Comparison of ENCODE assay signal across 1 cellular context in genomic region chr20:62816031-62816878, GRCh38.
TF ChIP-seq lines count a peak whose summit lies in the region.

No MANE protein-coding gene starts in this region.

TF ChIP-seq in IMR-90, 13 proteins besides CTCF, POLR2A, EP300 and RAD21:
- TF ChIP-seq BHLHE40 (IDR thresholded peaks at IDR 0.05; ENCODE audit: low read depth, low read length) (no peak), USF2 (IDR thresholded peaks at IDR 0.05; ENCODE audit: low read depth, low read length) (no peak), MAZ (IDR thresholded peaks at IDR 0.05; ENCODE audit: borderline replicate concordance, low read depth, low read length) (peak; percentile 54; the same call in 1 of the 2 replicates)
